In the genomic region with DNA sequence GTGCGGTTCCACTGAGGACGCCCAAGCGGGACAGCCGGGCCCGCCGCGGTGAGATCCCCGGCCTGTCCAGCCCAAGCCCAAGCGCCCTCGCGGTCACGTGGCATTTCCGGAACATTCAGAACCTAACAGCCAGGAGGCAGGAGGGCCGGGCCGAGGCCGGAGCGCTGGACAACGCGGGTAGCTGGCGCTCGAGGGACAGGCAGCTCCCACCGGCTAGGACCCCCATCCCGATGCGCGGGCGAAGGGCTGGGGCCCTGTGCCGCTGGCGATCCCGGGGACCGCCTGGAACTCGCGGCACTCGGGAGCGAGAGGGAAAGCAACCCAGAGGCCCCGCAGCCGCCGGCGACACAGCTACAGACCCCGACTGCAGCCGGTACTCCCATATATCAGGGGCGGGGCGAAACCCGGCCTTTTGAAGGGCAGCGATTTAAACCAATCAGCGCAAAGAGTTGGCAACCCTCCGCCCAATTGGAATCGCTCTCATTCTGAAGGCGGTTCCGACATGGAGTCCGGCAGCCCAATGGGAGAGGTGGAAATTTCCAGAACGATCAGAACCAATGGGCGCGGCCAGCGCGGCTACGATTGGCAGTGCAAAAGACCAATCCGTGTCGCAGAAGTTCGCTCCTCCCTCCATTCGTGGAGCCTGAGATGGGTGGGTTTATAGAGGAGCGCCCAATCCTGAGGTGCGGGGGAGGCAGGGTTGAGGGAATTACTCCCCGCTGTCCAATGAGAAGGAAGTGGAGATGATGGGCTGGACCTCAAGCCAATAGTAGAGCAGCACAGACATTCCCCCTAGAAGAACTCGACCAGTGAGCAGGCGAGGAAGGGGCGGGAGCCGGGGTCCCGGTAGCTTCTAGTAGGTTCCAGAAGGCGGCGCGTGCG, we compare ENCODE assay signal across 8 cellular contexts. TPM values are rescaled to one million over a fixed set of nuclear protein-coding genes. Genes with fewer than 3 reads are reported as not detected.
DNase-seq lines count a peak whose midpoint lies in the region; ATAC-seq and TF ChIP-seq lines count a peak whose summit lies in the region.

A gene (plus strand): TSS at position 849 of the 882 bp plus-strand sequence. CDS start 91 bp downstream, outside the sequence.

- ATAC-seq in GM19351 (IDR thresholded peaks at IDR 0.05; ENCODE audit: unreplicated experiment) (peak; percentile 86), HG03521 (IDR thresholded peaks at IDR 0.05; ENCODE audit: unreplicated experiment) (peak; percentile 86), left lung (peak; percentile 86)

- DNase-seq in CD14-positive monocyte (ENCODE audit: low spot score) (peak; percentile 100), NCI-H748 (lab: John Stamatoyannopoulos, UW; ENCODE audit: unreplicated experiment) (peak; percentile 100), dedifferentiated amniotic fluid mesenchymal stem cell (ENCODE audit: extremely low spot score) (peak; percentile 100), left lung (peak; percentile 98 to 99)
- peak; percentile 96 for DNase-seq in activated CD4-positive, alpha-beta T cell treated with anti-CD3 and anti-CD28 coated beads, Interleukin-2, amount 50 U/mL, for 1 hour
- DNase-seq in stimulated activated CD4-positive, alpha-beta T cell treated with anti-CD3 and anti-CD28 coated beads, Interleukin-2, amount 100 ng/mL, for 48 hours = peak; percentile 97 to 98

- intact Hi-C loops in CD14-positive monocyte (cut with micrococcal nuclease) = no loop called here
- intact Hi-C loops in left lung (cut with DNase I) = no loop called here

- peak within 1 kb of the TSS; percentile 89 to 97 (median 96) for H3K27ac Mint-ChIP-seq in CD14-positive monocyte

- peaks cover 14 to 45% of the 10 kb centered on the region in 2 donors for H3K4me1 ChIP-seq in left lung

- H3K4me3 ChIP-seq in left lung = peak within 1 kb of the TSS; percentile 56 to 70

- peak within 1 kb of the TSS; percentile 90 to 93 for H3K4me3 Mint-ChIP-seq in CD14-positive monocyte

- H3K9me3 Mint-ChIP-seq in CD14-positive monocyte = no peaks in the 10 kb centered on the region

- peaks cover 51% of the 10 kb centered on the region for H3K4me1 Mint-ChIP-seq in CD14-positive monocyte

- H3K36me3 Mint-ChIP-seq in CD14-positive monocyte = peaks cover 4 to 10% of the 10 kb centered on the region in 2 donors

- no peaks in the 10 kb centered on the region for H3K27me3 ChIP-seq in left lung

- peaks cover 0 to 1% (median 0%) of the 10 kb centered on the region in 3 donors for H3K27me3 Mint-ChIP-seq in CD14-positive monocyte (ENCODE audit: low read depth in 3 of 3)

- H3K27ac ChIP-seq in left lung = peak within 1 kb of the TSS; percentile 96 to 100

- peaks cover 0 to 5% of the 10 kb centered on the region in 2 donors for H3K36me3 ChIP-seq in left lung

- TF ChIP-seq CTCF in CD14-positive monocyte (IDR thresholded peaks at IDR 0.05) = no peak
- TF ChIP-seq CTCF in left lung (IDR thresholded peaks at IDR 0.05) = peak in 1 of 2 donors; percentile 48

- no peaks in the 10 kb centered on the region for H3K9me3 ChIP-seq in left lung

RNA-seq across cellular contexts. Expression of the gene that starts here (rescaled TPM):
- 10 to 100 TPM; 44.5 to 51.1 TPM for polyA plus RNA-seq in CD14-positive monocyte
- 100 to 1,000 TPM; 124 to 149 TPM for total RNA-seq in left lung

Comparison
In these comparisons a context has a peak if more than half of its experiments do, and no peak if none do; other contexts are left out.
1. Peak in every context shown above with its lines: DNase-seq, ATAC-seq, H3K4me3 ChIP-seq and H3K27ac ChIP-seq.